ENCODE assay signal across 8 cellular contexts in the genomic region with DNA sequence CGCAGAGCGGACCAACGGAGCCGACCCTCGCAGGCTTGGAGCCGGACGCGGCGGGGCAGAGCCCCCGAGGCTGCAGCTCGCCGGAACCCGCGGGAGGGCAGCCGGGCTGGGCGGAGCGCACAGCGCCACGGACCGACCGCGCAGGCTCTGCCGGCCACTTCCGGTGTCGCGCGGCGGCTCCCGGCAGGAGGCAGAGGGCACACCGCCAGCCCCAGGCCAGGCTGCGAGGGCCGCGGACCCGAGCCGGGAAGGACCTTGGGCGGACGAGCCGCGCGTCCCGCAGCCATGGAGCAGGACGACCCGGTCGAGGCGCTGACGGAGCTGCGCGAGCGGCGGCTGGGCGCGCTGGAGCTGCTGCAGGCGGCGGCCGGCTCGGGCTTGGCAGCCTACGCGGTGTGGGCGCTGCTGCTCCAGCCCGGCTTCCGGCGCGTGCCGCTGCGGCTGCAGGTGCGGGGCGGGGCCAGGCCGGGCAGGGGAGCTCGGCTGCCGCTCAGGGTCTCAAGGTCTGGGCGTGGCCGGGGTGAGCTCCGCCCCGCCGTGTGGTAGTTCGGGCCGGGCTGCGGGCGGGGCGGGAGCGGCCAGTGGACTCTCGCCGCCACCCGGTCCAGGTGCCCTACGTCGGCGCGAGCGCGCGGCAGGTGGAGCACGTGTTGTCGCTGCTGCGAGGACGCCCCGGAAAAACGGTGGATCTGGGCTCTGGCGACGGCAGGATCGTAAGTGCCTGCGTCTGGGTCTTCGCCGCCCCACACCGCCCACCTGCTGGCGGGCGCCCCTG. TPM values are rescaled to one million over a fixed set of nuclear protein-coding genes. Genes with fewer than 3 reads are reported as not detected.
A peak's percentile ranks its signal among the peaks of the same experiment; 100 is the strongest.
DNase-seq lines count a peak whose midpoint lies in the region; ATAC-seq and TF ChIP-seq lines count a peak whose summit lies in the region.

A gene with protein sequence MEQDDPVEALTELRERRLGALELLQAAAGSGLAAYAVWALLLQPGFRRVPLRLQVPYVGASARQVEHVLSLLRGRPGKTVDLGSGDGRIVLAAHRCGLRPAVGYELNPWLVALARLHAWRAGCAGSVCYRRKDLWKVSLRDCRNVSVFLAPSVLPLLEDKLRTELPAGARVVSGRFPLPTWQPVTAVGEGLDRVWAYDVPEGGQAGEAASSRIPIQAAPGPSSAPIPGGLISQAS (plus strand): TSS at position 157 of the 775 bp plus-strand sequence. CDS start 129 bp downstream, at position 286.

- H3K4me3 ChIP-seq in BE2C (ENCODE audit: low read depth, low read length) (peak within 1 kb of the TSS; percentile 79), dorsolateral prefrontal cortex (peak within 1 kb of the TSS; percentile 67 to 99 (median 82)), liver (ENCODE audit: low read depth in 1 of 3, low read length in 3 of 3) (peak within 1 kb of the TSS; percentile 73 to 86 (median 82))

- TF ChIP-seq CTCF in BE2C (IDR thresholded peaks at IDR 0.05; ENCODE audit: low read depth, low read length) (no peak), dorsolateral prefrontal cortex (IDR thresholded peaks at IDR 0.05 in 54 of 56, conservative IDR thresholded peaks at IDR 0.05 in 2 of 56; ENCODE audit: low read depth in 1 of 56, partially characterized antibody in 56 of 56) (peak in 32 of 56 donors; percentile 4 to 61 (median 33)), liver (IDR thresholded peaks at IDR 0.05; ENCODE audit: low read depth, low read length, missing input control) (no peak)

- peak; percentile 93 for DNase-seq in BE2C
- peak; percentile 61 for DNase-seq in NCI-H510A treated with DMSO at 0.1 percent for 48 hours (lab: John Stamatoyannopoulos, UW)
- DNase-seq in activated CD4-positive, alpha-beta T cell treated with anti-CD3 and anti-CD28 coated beads, Interleukin-2, amount 50 U/mL, for 48 hours: peak; percentile 80 to 84
- DNase-seq in dorsolateral prefrontal cortex: peak in 6 of 10 donors; percentile 63 to 90 (median 76)
- peak; percentile 59 to 79 for DNase-seq in stimulated activated CD4-positive, alpha-beta T cell treated with anti-CD3 and anti-CD28 coated beads, Interleukin-4, amount 100 ng/mL, for 4 hours

- intact Hi-C loops in dorsolateral prefrontal cortex (cut with DNase I): loop anchor here in 1 of 2 donors (10.0 kb wide), 1 partner anchor 264 kb away; a partner anchor contains a TSS

- no peak for TF ChIP-seq RAD21 in liver (IDR thresholded peaks at IDR 0.05)

- H3K36me3 ChIP-seq in BE2C (peaks cover 23% of the 10 kb centered on the region), liver (ENCODE audit: control insufficient read depth in 4 of 4, insufficient read depth in 3 of 4, low read depth in 1 of 4, low read length in 3 of 4) (peaks cover 0 to 2% (median 0%) of the 10 kb centered on the region in 4 donors)

- H3K9ac ChIP-seq in liver (ENCODE audit: low read depth in 1 of 2, low read length in 2 of 2): peak within 1 kb of the TSS in 1 of 2 donors; percentile 87

- 11% methylated on average over 106 of the region's 106 CpGs for WGBS in liver

- peak; percentile 72 for ATAC-seq in GM19023 (IDR thresholded peaks at IDR 0.05; ENCODE audit: unreplicated experiment)
- peak; percentile 66 for ATAC-seq in HG03175 (IDR thresholded peaks at IDR 0.05; ENCODE audit: unreplicated experiment)

- H3K9me3 ChIP-seq in BE2C (no peaks in the 10 kb centered on the region), liver (ENCODE audit: control insufficient read depth in 4 of 4, low read length in 3 of 4) (no peaks in the 10 kb centered on the region)

- H3K4me1 ChIP-seq in BE2C: peaks cover 20% of the 10 kb centered on the region
- peaks cover 15 to 33% (median 25%) of the 10 kb centered on the region in 4 donors for H3K4me1 ChIP-seq in liver (ENCODE audit: control insufficient read depth in 4 of 4, insufficient read depth in 4 of 4, low read length in 3 of 4)

- no peaks in the 10 kb centered on the region for H3K27me3 ChIP-seq in BE2C
- H3K27me3 ChIP-seq in dorsolateral prefrontal cortex: no peaks in the 10 kb centered on the region
- H3K27me3 ChIP-seq in liver (ENCODE audit: control insufficient read depth in 4 of 4, insufficient read depth in 4 of 4, low read length in 3 of 4): no peaks in the 10 kb centered on the region

- H3K27ac ChIP-seq in dorsolateral prefrontal cortex (peak within 1 kb of the TSS; percentile 78 to 99 (median 96)), liver (ENCODE audit: low read depth in 1 of 2, low read length in 2 of 2) (peak within 1 kb of the TSS; percentile 53 to 84)

TF ChIP-seq in liver, 16 proteins besides CTCF, POLR2A, EP300 and RAD21:
- TF ChIP-seq GABPA (IDR thresholded peaks at IDR 0.05 in 1 of 2, conservative IDR thresholded peaks at IDR 0.05 in 1 of 2): peak in 1 of 2 donors; percentile 77
- TF ChIP-seq, protein P1, sequence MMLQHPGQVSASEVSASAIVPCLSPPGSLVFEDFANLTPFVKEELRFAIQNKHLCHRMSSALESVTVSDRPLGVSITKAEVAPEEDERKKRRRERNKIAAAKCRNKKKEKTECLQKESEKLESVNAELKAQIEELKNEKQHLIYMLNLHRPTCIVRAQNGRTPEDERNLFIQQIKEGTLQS (IDR thresholded peaks at IDR 0.05): no peak
- TF ChIP-seq FOXA2 (IDR thresholded peaks at IDR 0.05): no peak

RNA-seq across cellular contexts. Expression of the gene that starts here (rescaled TPM):
- 205 TPM for polyA plus RNA-seq in BE2C (2012; ENCODE audit: insufficient read depth, insufficient read length, low read depth)
- 10 to 100 TPM; 38.5 to 95.7 (median 64.7) TPM for total RNA-seq in dorsolateral prefrontal cortex
- total RNA-seq in liver: 10 to 100 TPM; 14.0 to 17.6 TPM
- polyA plus RNA-seq in liver: 10 to 100 TPM; 21.8 to 29.7 TPM

Comparison
In these comparisons a context has a peak if more than half of its experiments do, and no peak if none do; other contexts are left out.
1. Peak in every context shown above with its lines: DNase-seq, ATAC-seq, H3K4me3 ChIP-seq and H3K27ac ChIP-seq.
2. CTCF ChIP-seq: peak in dorsolateral prefrontal cortex (32 of 56); none in BE2C (single experiment) and liver (single experiment).